15 cellular contexts compared by ENCODE assay signal in genomic region chr22:20425821-20426615, GRCh38. TPM values are rescaled to one million over a fixed set of nuclear protein-coding genes. Genes with fewer than 3 reads are reported as not detected.
A peak's percentile ranks its signal among the peaks of the same experiment; 100 is the strongest.
DNase-seq lines count a peak whose midpoint lies in the region; TF ChIP-seq lines count a peak whose summit lies in the region.
"Had no signal": no experiment of that assay in that cellular context is flagged by ENCODE, and none has a peak within 500 bp of the region (broad histone marks: within the 10 kb centered on the region; RNA-seq: fewer than 3 reads in every experiment).

No MANE protein-coding gene starts in this region.

- H3K36me3 ChIP-seq in left ventricle myocardium inferior: peaks cover 14% of the 10 kb centered on the region
- peaks cover 8% of the 10 kb centered on the region for H3K36me3 ChIP-seq in suprapubic skin
- H3K36me3 ChIP-seq: neutrophil had no signal

- H3K27ac ChIP-seq in left ventricle myocardium inferior (replicated peaks): no peak overlapping the region
- H3K27ac ChIP-seq in RWPE1: peak overlapping the region; percentile 30; the same call in 1 of the 2 replicates
- H3K27ac ChIP-seq in suprapubic skin: no peak overlapping the region
- H3K27ac ChIP-seq: neutrophil, right atrium auricular region had no signal

- H3K27me3 ChIP-seq in left ventricle myocardium inferior (ENCODE audit: low read depth): peaks cover 10% of the 10 kb centered on the region
- peaks cover 30% of the 10 kb centered on the region for H3K27me3 ChIP-seq in suprapubic skin
- H3K27me3 ChIP-seq: gastroesophageal sphincter had no signal

- CTCF ChIA-PET in RWPE1 (lab: Yijun Ruan, JAX): no interaction called here

- intact Hi-C loops in left ventricle myocardium inferior (cut with micrococcal nuclease): no loop called here
- intact Hi-C loops in cardiac septum (cut with DNase I): loop anchor here (10.0 kb wide), 1 partner anchor 129 kb away; no protein-coding TSS in a partner anchor

- TF ChIP-seq POLR2A in suprapubic skin (IDR thresholded peaks at IDR 0.05): no peak

- no peak for TF ChIP-seq EP300 in suprapubic skin (IDR thresholded peaks at IDR 0.05)

- TF ChIP-seq CTCF in left ventricle myocardium inferior (IDR thresholded peaks at IDR 0.05; ENCODE audit: borderline replicate concordance) (no peak), RWPE1 (conservative IDR thresholded peaks at IDR 0.05; ENCODE audit: low read depth) (no peak), suprapubic skin (IDR thresholded peaks at IDR 0.05) (no peak)

- H3K9me3 ChIP-seq in left ventricle myocardium inferior (replicated peaks): no peaks in the 10 kb centered on the region
- H3K9me3 ChIP-seq in suprapubic skin: no peaks in the 10 kb centered on the region
- H3K9me3 ChIP-seq: gastroesophageal sphincter, neutrophil, right atrium auricular region had no signal

- POLR2A ChIA-PET in RWPE1 (lab: Yijun Ruan, JAX; ENCODE audit: low non-redundant PET): no interaction called here

- DNase-seq in left ventricle myocardium inferior (no peak), cardiac septum (ENCODE audit: low spot score) (no peak), RWPE1 (ENCODE audit: low spot score) (no peak), germinal center (ENCODE audit: low spot score) (peak; percentile 5), suprapubic skin (ENCODE audit: low spot score in 2 of 2) (no peak), medulla oblongata (ENCODE audit: extremely low spot score) (no peak), NCI-H1694 (lab: John Stamatoyannopoulos, UW) (no peak)
- DNase-seq in effector CD8-positive, alpha-beta T cell (lab: John Stamatoyannopoulos, UW): no peak
- DNase-seq: activated T-cell treated with anti-CD3 and anti-CD28 coated beads, Interleukin-2, amount 50 U/mL, for 72 hours; cerebellar nuclear complex; MV-4-11; NCI-H69 had no signal

- H3K4me3 ChIP-seq in left ventricle myocardium inferior (peak overlapping the region; percentile 53), suprapubic skin (peak overlapping the region; percentile 45)

- WGBS in suprapubic skin: 39% methylated on average over 9 of the region's 72 CpGs

- H3K4me1 ChIP-seq in left ventricle myocardium inferior (peaks cover 53% of the 10 kb centered on the region), suprapubic skin (peaks cover 64% of the 10 kb centered on the region)

RNA-seq across cellular contexts. Expression of gene SCARF2, which starts 11.6 kb away (rescaled TPM):
- total RNA-seq in left ventricle myocardium inferior (3.1 TPM), cardiac septum (5.2 TPM), suprapubic skin (10 to 100 TPM in 1 of 4 donors, 1 to 10 TPM in 3; 2.8 to 11.3 (median 5.8) TPM)

RNA-seq across cellular contexts. Expression of gene ZNF74, which starts 32.1 kb away (rescaled TPM):
- total RNA-seq in left ventricle myocardium inferior (5.0 TPM), cardiac septum (4.9 TPM), suprapubic skin (10 to 100 TPM in 3 of 4 donors, 1 to 10 TPM in 1; 9.3 to 17.5 (median 10.5) TPM)
